Comparison of ENCODE assay signal across 11 cellular contexts in the genomic region with DNA sequence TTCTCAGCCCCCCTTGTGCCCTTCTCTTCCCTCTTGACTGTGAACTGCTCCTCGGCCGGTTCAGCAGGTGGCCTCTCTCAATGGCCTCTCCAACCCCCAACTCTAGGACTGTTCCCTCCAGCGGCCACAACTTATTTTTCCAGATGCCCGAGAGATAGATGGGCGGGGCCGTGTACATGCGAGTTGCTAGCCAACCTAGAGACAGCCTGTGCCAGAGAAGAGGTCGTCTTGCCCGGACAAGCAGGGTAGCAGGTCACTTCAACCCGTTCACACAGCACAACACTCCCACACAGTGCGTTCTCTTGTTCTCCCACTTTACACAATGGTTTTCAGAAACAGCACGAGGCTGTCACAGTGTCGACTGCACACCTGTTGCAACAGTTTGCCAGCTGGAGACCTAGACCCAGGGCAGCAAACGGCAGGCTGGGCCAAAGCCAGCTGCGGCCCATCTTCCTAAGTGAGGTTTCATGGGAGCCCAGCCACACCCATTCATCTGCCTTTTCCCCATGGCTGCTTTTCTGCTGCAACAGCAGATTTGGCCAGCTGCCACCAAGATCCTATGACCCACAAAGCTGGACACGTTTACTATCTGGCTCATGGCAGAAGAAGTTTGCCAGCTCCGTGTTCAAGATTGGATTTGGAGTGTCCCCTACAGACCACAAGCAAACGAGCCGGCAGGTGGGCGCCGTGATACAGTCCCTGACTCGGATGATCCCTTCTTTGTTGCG. TPM values are rescaled to one million over a fixed set of nuclear protein-coding genes. Genes with fewer than 3 reads are reported as not detected.
A peak's percentile ranks its signal among the peaks of the same experiment; 100 is the strongest.
DNase-seq lines count a peak whose midpoint lies in the region; ATAC-seq and TF ChIP-seq lines count a peak whose summit lies in the region.
"Had no signal": no experiment of that assay in that cellular context is flagged by ENCODE, and none has a peak within 500 bp of the region (broad histone marks: within the 10 kb centered on the region; RNA-seq: fewer than 3 reads in every experiment).

No MANE protein-coding gene starts in this region.

- no peak for ATAC-seq in GM21723 (IDR thresholded peaks at IDR 0.05; ENCODE audit: unreplicated experiment)

- H3K9ac ChIP-seq in MM.1S (ENCODE audit: low read length) = no peak overlapping the region

- H3K4me2 ChIP-seq in MM.1S (ENCODE audit: low read depth, low read length) = no peak overlapping the region

- peak overlapping the region; percentile 63 for H3K27ac ChIP-seq in VCaP
- H3K27ac ChIP-seq in MM.1S (ENCODE audit: low read length) = no peak overlapping the region

- no peaks in the 10 kb centered on the region for H4K20me1 ChIP-seq in MM.1S (ENCODE audit: insufficient read depth, low read length)

- H3K9me2 ChIP-seq in MM.1S (replicated peaks; ENCODE audit: insufficient read depth, low read length) = no peaks in the 10 kb centered on the region

- no peaks in the 10 kb centered on the region for H3K36me3 ChIP-seq in MM.1S (replicated peaks; ENCODE audit: insufficient read depth, low read length)
- H3K36me3 ChIP-seq: BE2C had no signal

- DNase-seq in A172 (ENCODE audit: low spot score) = peak; percentile 38
- peak; percentile 28 for DNase-seq in NCI-H1092 treated with DMSO at 0.1 percent for 48 hours (lab: John Stamatoyannopoulos, UW)
- DNase-seq in kidney tubule cell (ENCODE audit: low spot score) = peak; percentile 64
- DNase-seq in MM.1S = no peak
- no peak for DNase-seq in HEK293T (ENCODE audit: extremely low spot score)
- DNase-seq in NCI-H226 = no peak
- DNase-seq: BE2C had no signal

- no peaks in the 10 kb centered on the region for H3K9me3 ChIP-seq in MM.1S (replicated peaks; ENCODE audit: insufficient read depth, low read length)
- H3K9me3 ChIP-seq: BE2C had no signal

- CTCF ChIA-PET in HEK293T (lab: Yijun Ruan, JAX) = interaction anchor here (0.7 to 1.0 kb wide), 2 partner anchors 13 to 46 kb away, joined by 3 read pairs; no protein-coding TSS in a partner anchor

- H3F3A ChIP-seq in MM.1S (ENCODE audit: insufficient read depth, low read length) = peaks cover 10% of the 10 kb centered on the region

- no peak overlapping the region for H2AFZ ChIP-seq in MM.1S (ENCODE audit: low read length)

- no peaks in the 10 kb centered on the region for H3K79me2 ChIP-seq in MM.1S (ENCODE audit: low read length)

- peaks cover 22% of the 10 kb centered on the region for H3K27me3 ChIP-seq in MM.1S (replicated peaks; ENCODE audit: insufficient read depth, low read length)

- no peak overlapping the region for H3K4me3 ChIP-seq in MM.1S (ENCODE audit: low read length)

- H3K4me1 ChIP-seq in MM.1S (ENCODE audit: low read length) = peaks cover 13% of the 10 kb centered on the region
- H3K4me1 ChIP-seq: BE2C had no signal

- POLR2A ChIA-PET in HEK293T (lab: Yijun Ruan, JAX) = no interaction called here

- TF ChIP-seq CTCF in VCaP (conservative IDR thresholded peaks at IDR 0.05) (0 out of 2 replicates have a peak, but pooled peaks have one; percentile 14), MM.1S (IDR thresholded peaks at IDR 0.05; ENCODE audit: low read length) (no peak)

TF ChIP-seq in HEK293T, 16 proteins besides CTCF, POLR2A, EP300 and RAD21:
- TF ChIP-seq, protein P1, sequence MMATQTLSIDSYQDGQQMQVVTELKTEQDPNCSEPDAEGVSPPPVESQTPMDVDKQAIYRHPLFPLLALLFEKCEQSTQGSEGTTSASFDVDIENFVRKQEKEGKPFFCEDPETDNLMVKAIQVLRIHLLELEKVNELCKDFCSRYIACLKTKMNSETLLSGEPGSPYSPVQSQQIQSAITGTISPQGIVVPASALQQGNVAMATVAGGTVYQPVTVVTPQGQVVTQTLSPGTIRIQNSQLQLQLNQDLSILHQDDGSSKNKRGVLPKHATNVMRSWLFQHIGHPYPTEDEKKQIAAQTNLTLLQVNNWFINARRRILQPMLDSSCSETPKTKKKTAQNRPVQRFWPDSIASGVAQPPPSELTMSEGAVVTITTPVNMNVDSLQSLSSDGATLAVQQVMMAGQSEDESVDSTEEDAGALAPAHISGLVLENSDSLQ (IDR thresholded peaks at IDR 0.05) = no peak
- TF ChIP-seq TARDBP (IDR thresholded peaks at IDR 0.05) (no peak), CTBP1 (IDR thresholded peaks at IDR 0.05; ENCODE audit: borderline replicate concordance) (no peak), NFRKB (IDR thresholded peaks at IDR 0.05) (no peak), SP1 (IDR thresholded peaks at IDR 0.05) (no peak), BHLHE40 (IDR thresholded peaks at IDR 0.05; ENCODE audit: borderline replicate concordance) (no peak), LEF1 (IDR thresholded peaks at IDR 0.05; ENCODE audit: borderline replicate concordance) (no peak), SUZ12 (IDR thresholded peaks at IDR 0.05) (no peak), ZNF384 (IDR thresholded peaks at IDR 0.05) (no peak), HDGF (IDR thresholded peaks at IDR 0.05; ENCODE audit: borderline replicate concordance) (no peak), ELF4 (IDR thresholded peaks at IDR 0.05) (no peak)

RNA-seq across cellular contexts. Expression of a gene that starts 7.3 kb away (rescaled TPM):
- not detected in 2 replicates for total RNA-seq in A172 (2014; rRNA removed; shearing (Covaris generic))
- total RNA-seq: activated T-helper 2 cell treated with anti-CD3 and anti-CD28 coated beads, Interferon-gamma antibody, Interleukin-2, Interleukin-4, amounts not matched to agents 10 μg/mL and 5 μg/mL and 100 μg/mL, durations not matched to agents 14 hours and 24 hours and 36 hours; NCI-H460 had no signal

RNA-seq across cellular contexts. Expression of a gene that starts 31.5 kb away (rescaled TPM):
- total RNA-seq in A172 (2014; rRNA removed; shearing (Covaris generic)) = 1.6 and 4.1 TPM in 2 replicates

Comparison
In these comparisons a context has a peak if more than half of its experiments do, and no peak if none do; other contexts are left out.
1. DNase-seq: peak in A172 (single experiment), NCI-H1092 treated with DMSO at 0.1 percent for 48 hours (single experiment) and kidney tubule cell (single experiment); none in MM.1S (single experiment), HEK293T (single experiment) and NCI-H226 (single experiment).